ENCODE assay signal across 7 cellular contexts in genomic region chr7:85030893-85031292, GRCh38.
DNase-seq lines count a peak whose midpoint lies in the region; ATAC-seq and TF ChIP-seq lines count a peak whose summit lies in the region.

No MANE protein-coding gene starts in this region.

- intact Hi-C loops in PC-3 (cut with micrococcal nuclease) (loop anchor here (1.0 to 2.0 kb wide), 2 partner anchors 798 to 820 kb away; no protein-coding TSS in a partner anchor), esophagus squamous epithelium (cut with DNase I) (loop anchor here (10.0 kb wide), 1 partner anchor 524 kb away; no protein-coding TSS in a partner anchor)
- intact Hi-C loops in activated CD4-positive, alpha-beta memory T cell treated with anti-CD3 and anti-CD28 coated beads for 36 hours (cut with micrococcal nuclease), result no loop called here

- H3K27ac ChIP-seq in PC-3 (ENCODE audit: low read length) (no peak overlapping the region), esophagus squamous epithelium (no peak overlapping the region)

- no peak for TF ChIP-seq POLR2A in esophagus squamous epithelium (IDR thresholded peaks at IDR 0.05)

- H3K9me3 Mint-ChIP-seq in activated CD4-positive, alpha-beta memory T cell treated with anti-CD3 and anti-CD28 coated beads for 36 hours, result no peaks in the 10 kb centered on the region

- H3K4me3 Mint-ChIP-seq in activated CD4-positive, alpha-beta memory T cell treated with anti-CD3 and anti-CD28 coated beads for 36 hours, result no peak overlapping the region

- H4K20me1 ChIP-seq in PC-3 (ENCODE audit: low read length), result no peaks in the 10 kb centered on the region

- POLR2A ChIA-PET in PC-3 (lab: Charles Lee; ENCODE audit: unreplicated experiment), result interaction anchor here (0.5 kb wide), 1 partner anchor 60 kb away, joined by 6 read pairs; no protein-coding TSS in a partner anchor
- POLR2A ChIA-PET in activated CD4-positive, alpha-beta memory T cell treated with anti-CD3 and anti-CD28 coated beads for 36 hours (lab: Charles Lee), result no interaction called here

- no peak overlapping the region for H2AFZ ChIP-seq in PC-3 (ENCODE audit: low read length)

- no peak overlapping the region for H3K27ac Mint-ChIP-seq in activated CD4-positive, alpha-beta memory T cell treated with anti-CD3 and anti-CD28 coated beads for 36 hours

- no peaks in the 10 kb centered on the region for H3K27me3 ChIP-seq in PC-3 (ENCODE audit: low read length)
- H3K27me3 ChIP-seq in esophagus squamous epithelium, result no peaks in the 10 kb centered on the region

- CTCF ChIA-PET in PC-3 (lab: Charles Lee), result interaction anchor here (0.5 to 1.2 kb wide), 6 partner anchors 11 to 1095 kb away, joined by 3 to 12 read pairs (median 4); partner anchors contain the start of gene SEMA3D
- CTCF ChIA-PET in activated CD4-positive, alpha-beta memory T cell treated with anti-CD3 and anti-CD28 coated beads for 36 hours (lab: Charles Lee), result interaction anchor here (0.8 kb wide), 1 partner anchor 799 kb away, joined by 3 read pairs; no protein-coding TSS in a partner anchor

- H3K36me3 Mint-ChIP-seq in activated CD4-positive, alpha-beta memory T cell treated with anti-CD3 and anti-CD28 coated beads for 36 hours, result no peaks in the 10 kb centered on the region

- H3K4me2 ChIP-seq in PC-3 (ENCODE audit: low read length), result no peak overlapping the region

- H3K36me3 ChIP-seq in PC-3 (ENCODE audit: low read depth, low read length) (no peaks in the 10 kb centered on the region), esophagus squamous epithelium (no peaks in the 10 kb centered on the region)

- no peaks in the 10 kb centered on the region for H3K27me3 Mint-ChIP-seq in activated CD4-positive, alpha-beta memory T cell treated with anti-CD3 and anti-CD28 coated beads for 36 hours

- no peak overlapping the region for H3K9ac ChIP-seq in PC-3 (ENCODE audit: low read length)

- H3K4me1 Mint-ChIP-seq in activated CD4-positive, alpha-beta memory T cell treated with anti-CD3 and anti-CD28 coated beads for 36 hours (ENCODE audit: low read depth), result no peaks in the 10 kb centered on the region

- peaks cover 3% of the 10 kb centered on the region for H3K4me1 ChIP-seq in PC-3 (ENCODE audit: insufficient read depth, low read length)
- peaks cover 0 to 5% (median 0%) of the 10 kb centered on the region in 3 donors for H3K4me1 ChIP-seq in esophagus squamous epithelium

- no peak overlapping the region for H3K4me3 ChIP-seq in PC-3 (ENCODE audit: low read length)
- no peak overlapping the region for H3K4me3 ChIP-seq in esophagus squamous epithelium

- H3K9me2 ChIP-seq in PC-3 (replicated peaks; ENCODE audit: low read length), result no peaks in the 10 kb centered on the region

- H3K9me3 ChIP-seq in PC-3 (ENCODE audit: low read length) (no peaks in the 10 kb centered on the region), esophagus squamous epithelium (no peaks in the 10 kb centered on the region)

- H3K79me2 ChIP-seq in PC-3 (ENCODE audit: low read length), result no peaks in the 10 kb centered on the region

- DNase-seq in PC-3 (peak; percentile 74), esophagus squamous epithelium (lab: John Stamatoyannopoulos, UW) (no peak), stromal cell of bone marrow (ENCODE audit: low read depth) (peak; percentile 23), mucosa of gallbladder (ENCODE audit: low spot score) (no peak)
- no peak for DNase-seq in activated CD4-positive, alpha-beta memory T cell treated with anti-CD3 and anti-CD28 coated beads for 36 hours

- no peaks in the 10 kb centered on the region for H3F3A ChIP-seq in PC-3 (ENCODE audit: low read length, unreplicated experiment)

- no TSS peak for BruUV-seq in PC-3 (replicated peaks; lab: Mats Ljungman, UMichigan)

- TF ChIP-seq CTCF in GM12872 (IDR thresholded peaks at IDR 0.05; ENCODE audit: insufficient read depth, low read depth, low read length), result 0 out of 3 replicates have a peak, but pooled peaks have one; percentile 28
- peak; percentile 71 for TF ChIP-seq CTCF in PC-3 (conservative IDR thresholded peaks at IDR 0.05; ENCODE audit: low read depth, low read length)
- peak in 5 of 6 experiments; percentile 31 to 52 (median 42) for TF ChIP-seq CTCF in esophagus squamous epithelium (IDR thresholded peaks at IDR 0.05)

- ATAC-seq in HG02798 (IDR thresholded peaks at IDR 0.05; ENCODE audit: poor library complexity, unreplicated experiment), result peak; percentile 57
- peak; percentile 92 for ATAC-seq in PC-3

Comparison
In these comparisons a context has a peak if more than half of its experiments do, and no peak if none do; other contexts are left out.
1. DNase-seq: peak in PC-3 (single experiment) and stromal cell of bone marrow (single experiment); none in esophagus squamous epithelium (single experiment), mucosa of gallbladder (single experiment) and activated CD4-positive, alpha-beta memory T cell treated with anti-CD3 and anti-CD28 coated beads for 36 hours (single experiment).
2. Peak in every context shown above with its lines, with median percentiles within 50 percentile points of each other: CTCF ChIP-seq.